1 cellular context compared by ENCODE assay signal in the genomic region with DNA sequence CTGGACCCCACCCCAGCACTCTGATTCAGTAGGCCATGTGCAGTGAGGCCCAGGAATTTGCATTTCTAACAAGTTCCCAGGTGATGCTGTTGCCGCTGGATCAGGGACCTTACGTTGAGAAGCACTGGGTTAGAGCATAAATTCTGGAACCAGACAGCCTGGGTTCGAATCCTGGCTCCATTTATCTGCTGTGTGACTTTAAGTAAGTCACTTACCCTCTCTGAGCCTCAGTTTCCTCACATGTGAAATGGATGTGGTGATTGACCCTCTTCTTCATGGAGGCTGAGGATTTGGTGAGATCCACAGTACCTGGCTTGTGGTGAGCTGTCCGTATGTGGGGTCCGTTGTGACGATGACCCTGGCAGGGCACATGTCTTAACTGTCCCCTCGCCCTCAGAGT.
A peak's percentile ranks its signal among the peaks of the same experiment; 100 is the strongest.
TF ChIP-seq lines count a peak whose summit lies in the region.

No MANE protein-coding gene starts in this region.

TF ChIP-seq in K562, 482 proteins besides CTCF, POLR2A, EP300 and RAD21 (continues in another document):
- TF ChIP-seq ZBTB43 (CRISPR knock-in tag; IDR thresholded peaks at IDR 0.05) (no peak), DPF2 (IDR thresholded peaks at IDR 0.05) (no peak), HOMEZ (CRISPR knock-in tag; IDR thresholded peaks at IDR 0.05) (no peak), BCLAF1 (IDR thresholded peaks at IDR 0.05; ENCODE audit: borderline replicate concordance in 1 of 2, control insufficient read depth in 1 of 2, low read depth in 2 of 2, low read length in 1 of 2) (no peak), HMG20B (CRISPR knock-in tag; IDR thresholded peaks at IDR 0.05) (no peak), NCOA6 (IDR thresholded peaks at IDR 0.05) (no peak), ELK3 (CRISPR knock-in tag; IDR thresholded peaks at IDR 0.05) (no peak), UBTF (IDR thresholded peaks at IDR 0.05; ENCODE audit: borderline replicate concordance in 1 of 2, low read depth in 2 of 2, low read length in 2 of 2) (no peak), FOXP1 (CRISPR knock-in tag; IDR thresholded peaks at IDR 0.05) (no peak), GABPB1 (CRISPR knock-in tag; IDR thresholded peaks at IDR 0.05) (no peak), BCOR (IDR thresholded peaks at IDR 0.05) (peak; percentile 89), SMARCA5 (IDR thresholded peaks at IDR 0.05) (peak; percentile 79; the same call in 1 of the 2 replicates), E2F3 (CRISPR knock-in tag; IDR thresholded peaks at IDR 0.05) (no peak), CEBPB (tag; IDR thresholded peaks at IDR 0.05) (no peak), ZKSCAN3 (CRISPR knock-in tag; IDR thresholded peaks at IDR 0.05) (no peak), EGR1 (conservative IDR thresholded peaks at IDR 0.05) (no peak), ETS2 (tag; IDR thresholded peaks at IDR 0.05; ENCODE audit: borderline replicate concordance, poor library complexity, severe bottlenecking) (no peak), KLF13 (tag; IDR thresholded peaks at IDR 0.05; ENCODE audit: borderline replicate concordance, low read depth) (no peak), ZNF740 (CRISPR knock-in tag; IDR thresholded peaks at IDR 0.05) (no peak), ZNF740 (tag; IDR thresholded peaks at IDR 0.05) (no peak), XRCC3 (IDR thresholded peaks at IDR 0.05) (no peak), ZBTB33 (CRISPR knock-in tag; IDR thresholded peaks at IDR 0.05) (no peak), NRF1 (conservative IDR thresholded peaks at IDR 0.05 in 1 of 2, IDR thresholded peaks at IDR 0.05 in 1 of 2) (no peak), HSF4 (CRISPR knock-in tag; IDR thresholded peaks at IDR 0.05; ENCODE audit: borderline replicate concordance) (no peak), ZNF134 (CRISPR knock-in tag; conservative IDR thresholded peaks at IDR 0.05) (no peak), ESRRA (IDR thresholded peaks at IDR 0.05; ENCODE audit: borderline replicate concordance, low read depth) (no peak)
- TF ChIP-seq, protein P1, sequence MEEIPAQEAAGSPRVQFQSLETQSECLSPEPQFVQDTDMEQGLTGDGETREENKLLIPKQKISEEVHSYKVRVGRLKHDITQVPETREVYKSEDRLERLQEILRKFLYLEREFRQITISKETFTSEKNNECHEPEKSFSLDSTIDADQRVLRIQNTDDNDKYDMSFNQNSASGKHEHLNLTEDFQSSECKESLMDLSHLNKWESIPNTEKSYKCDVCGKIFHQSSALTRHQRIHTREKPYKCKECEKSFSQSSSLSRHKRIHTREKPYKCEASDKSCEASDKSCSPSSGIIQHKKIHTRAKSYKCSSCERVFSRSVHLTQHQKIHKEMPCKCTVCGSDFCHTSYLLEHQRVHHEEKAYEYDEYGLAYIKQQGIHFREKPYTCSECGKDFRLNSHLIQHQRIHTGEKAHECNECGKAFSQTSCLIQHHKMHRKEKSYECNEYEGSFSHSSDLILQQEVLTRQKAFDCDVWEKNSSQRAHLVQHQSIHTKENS (CRISPR knock-in tag; IDR thresholded peaks at IDR 0.05): no peak
- TF ChIP-seq, protein P2, sequence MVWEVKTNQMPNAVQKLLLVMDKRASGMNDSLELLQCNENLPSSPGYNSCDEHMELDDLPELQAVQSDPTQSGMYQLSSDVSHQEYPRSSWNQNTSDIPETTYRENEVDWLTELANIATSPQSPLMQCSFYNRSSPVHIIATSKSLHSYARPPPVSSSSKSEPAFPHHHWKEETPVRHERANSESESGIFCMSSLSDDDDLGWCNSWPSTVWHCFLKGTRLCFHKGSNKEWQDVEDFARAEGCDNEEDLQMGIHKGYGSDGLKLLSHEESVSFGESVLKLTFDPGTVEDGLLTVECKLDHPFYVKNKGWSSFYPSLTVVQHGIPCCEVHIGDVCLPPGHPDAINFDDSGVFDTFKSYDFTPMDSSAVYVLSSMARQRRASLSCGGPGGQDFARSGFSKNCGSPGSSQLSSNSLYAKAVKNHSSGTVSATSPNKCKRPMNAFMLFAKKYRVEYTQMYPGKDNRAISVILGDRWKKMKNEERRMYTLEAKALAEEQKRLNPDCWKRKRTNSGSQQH (CRISPR knock-in tag; IDR thresholded peaks at IDR 0.05): no peak
- TF ChIP-seq, protein P3, sequence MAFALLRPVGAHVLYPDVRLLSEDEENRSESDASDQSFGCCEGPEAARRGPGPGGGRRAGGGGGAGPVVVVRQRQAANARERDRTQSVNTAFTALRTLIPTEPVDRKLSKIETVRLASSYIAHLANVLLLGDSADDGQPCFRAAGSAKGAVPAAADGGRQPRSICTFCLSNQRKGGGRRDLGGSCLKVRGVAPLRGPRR (CRISPR knock-in tag; IDR thresholded peaks at IDR 0.05): no peak
- TF ChIP-seq, protein P4, sequence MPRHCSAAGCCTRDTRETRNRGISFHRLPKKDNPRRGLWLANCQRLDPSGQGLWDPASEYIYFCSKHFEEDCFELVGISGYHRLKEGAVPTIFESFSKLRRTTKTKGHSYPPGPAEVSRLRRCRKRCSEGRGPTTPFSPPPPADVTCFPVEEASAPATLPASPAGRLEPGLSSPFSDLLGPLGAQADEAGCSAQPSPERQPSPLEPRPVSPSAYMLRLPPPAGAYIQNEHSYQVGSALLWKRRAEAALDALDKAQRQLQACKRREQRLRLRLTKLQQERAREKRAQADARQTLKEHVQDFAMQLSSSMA (CRISPR knock-in tag; IDR thresholded peaks at IDR 0.05): no peak
- TF ChIP-seq, protein P5, sequence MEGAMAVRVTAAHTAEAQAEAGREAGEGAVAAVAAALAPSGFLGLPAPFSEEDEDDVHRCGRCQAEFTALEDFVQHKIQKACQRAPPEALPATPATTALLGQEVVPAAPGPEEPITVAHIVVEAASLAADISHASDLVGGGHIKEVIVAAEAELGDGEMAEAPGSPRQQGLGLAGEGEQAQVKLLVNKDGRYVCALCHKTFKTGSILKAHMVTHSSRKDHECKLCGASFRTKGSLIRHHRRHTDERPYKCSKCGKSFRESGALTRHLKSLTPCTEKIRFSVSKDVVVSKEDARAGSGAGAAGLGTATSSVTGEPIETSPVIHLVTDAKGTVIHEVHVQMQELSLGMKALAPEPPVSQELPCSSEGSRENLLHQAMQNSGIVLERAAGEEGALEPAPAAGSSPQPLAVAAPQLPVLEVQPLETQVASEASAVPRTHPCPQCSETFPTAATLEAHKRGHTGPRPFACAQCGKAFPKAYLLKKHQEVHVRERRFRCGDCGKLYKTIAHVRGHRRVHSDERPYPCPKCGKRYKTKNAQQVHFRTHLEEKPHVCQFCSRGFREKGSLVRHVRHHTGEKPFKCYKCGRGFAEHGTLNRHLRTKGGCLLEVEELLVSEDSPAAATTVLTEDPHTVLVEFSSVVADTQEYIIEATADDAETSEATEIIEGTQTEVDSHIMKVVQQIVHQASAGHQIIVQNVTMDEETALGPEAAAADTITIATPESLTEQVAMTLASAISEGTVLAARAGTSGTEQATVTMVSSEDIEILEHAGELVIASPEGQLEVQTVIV (CRISPR knock-in tag; IDR thresholded peaks at IDR 0.05; ENCODE audit: borderline replicate concordance): no peak
- TF ChIP-seq, protein P6, sequence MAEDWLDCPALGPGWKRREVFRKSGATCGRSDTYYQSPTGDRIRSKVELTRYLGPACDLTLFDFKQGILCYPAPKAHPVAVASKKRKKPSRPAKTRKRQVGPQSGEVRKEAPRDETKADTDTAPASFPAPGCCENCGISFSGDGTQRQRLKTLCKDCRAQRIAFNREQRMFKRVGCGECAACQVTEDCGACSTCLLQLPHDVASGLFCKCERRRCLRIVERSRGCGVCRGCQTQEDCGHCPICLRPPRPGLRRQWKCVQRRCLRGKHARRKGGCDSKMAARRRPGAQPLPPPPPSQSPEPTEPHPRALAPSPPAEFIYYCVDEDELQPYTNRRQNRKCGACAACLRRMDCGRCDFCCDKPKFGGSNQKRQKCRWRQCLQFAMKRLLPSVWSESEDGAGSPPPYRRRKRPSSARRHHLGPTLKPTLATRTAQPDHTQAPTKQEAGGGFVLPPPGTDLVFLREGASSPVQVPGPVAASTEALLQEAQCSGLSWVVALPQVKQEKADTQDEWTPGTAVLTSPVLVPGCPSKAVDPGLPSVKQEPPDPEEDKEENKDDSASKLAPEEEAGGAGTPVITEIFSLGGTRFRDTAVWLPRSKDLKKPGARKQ (CRISPR knock-in tag; IDR thresholded peaks at IDR 0.05): no peak
- TF ChIP-seq, protein P7, sequence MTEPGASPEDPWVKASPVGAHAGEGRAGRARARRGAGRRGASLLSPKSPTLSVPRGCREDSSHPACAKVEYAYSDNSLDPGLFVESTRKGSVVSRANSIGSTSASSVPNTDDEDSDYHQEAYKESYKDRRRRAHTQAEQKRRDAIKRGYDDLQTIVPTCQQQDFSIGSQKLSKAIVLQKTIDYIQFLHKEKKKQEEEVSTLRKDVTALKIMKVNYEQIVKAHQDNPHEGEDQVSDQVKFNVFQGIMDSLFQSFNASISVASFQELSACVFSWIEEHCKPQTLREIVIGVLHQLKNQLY (CRISPR knock-in tag; conservative IDR thresholded peaks at IDR 0.05): no peak
